Comparison of ENCODE assay signal across 8 cellular contexts in genomic region chr5:179806250-179807045, GRCh38. TPM values are rescaled to one million over a fixed set of nuclear protein-coding genes. Genes with fewer than 3 reads are reported as not detected.
A peak's percentile ranks its signal among the peaks of the same experiment; 100 is the strongest.
DNase-seq lines count a peak whose midpoint lies in the region; ATAC-seq and TF ChIP-seq lines count a peak whose summit lies in the region.

TSS of gene MGAT4B (minus strand) at chr5:179806866. CDS start at chr5:179806583, 283 bp downstream.

- H3K4me3 ChIP-seq in Peyer's patch (peak within 1 kb of the TSS; percentile 85 to 98 (median 94)), neuron (ENCODE audit: low read length) (peak within 1 kb of the TSS; percentile 78), vagina (peak within 1 kb of the TSS; percentile 77 to 97)

- peaks cover 13 to 51% (median 30%) of the 10 kb centered on the region in 4 donors for H3K4me1 ChIP-seq in Peyer's patch
- H3K4me1 ChIP-seq in neuron (ENCODE audit: insufficient read depth, low read length) = peaks cover 27% of the 10 kb centered on the region
- H3K4me1 ChIP-seq in vagina = peaks cover 54% of the 10 kb centered on the region

- no peaks in the 10 kb centered on the region for H3K27me3 ChIP-seq in Peyer's patch
- H3K27me3 ChIP-seq in neuron (ENCODE audit: insufficient read depth, low read length) = no peaks in the 10 kb centered on the region
- H3K27me3 ChIP-seq in vagina = no peaks in the 10 kb centered on the region

- peaks cover under 1 to 6% of the 10 kb centered on the region in 2 donors for H3K36me3 Mint-ChIP-seq in activated naive CD4-positive, alpha-beta T cell treated with anti-CD3 and anti-CD28 coated beads, Interleukin-2, amount 50 U/mL, for 72 hours

- peak within 1 kb of the TSS; percentile 80 for H2AFZ ChIP-seq in neuron (ENCODE audit: low read depth, low read length)

- DNase-seq in DMS53 treated with DMSO at 0.1 percent for 48 hours (lab: John Stamatoyannopoulos, UW; ENCODE audit: unreplicated experiment) (peak; percentile 60), HK-2 (ENCODE audit: unreplicated experiment) (peak; percentile 44), Peyer's patch (peak; percentile 65 to 90 (median 88)), glomerular endothelial cell (ENCODE audit: extremely low read depth, low read depth, low spot score) (no peak), vagina (ENCODE audit: extremely low spot score in 2 of 2) (peak in 1 of 2 donors; percentile 86)
- peak in 1 of 2 donors; percentile 70 for DNase-seq in activated naive CD4-positive, alpha-beta T cell treated with anti-CD3 and anti-CD28 coated beads, Interleukin-2, amount 50 U/mL, for 72 hours (ENCODE audit: low spot score in 2 of 2)

- TF ChIP-seq POLR2A in Peyer's patch (IDR thresholded peaks at IDR 0.05) = peak in 1 of 2 donors; percentile 81
- TF ChIP-seq POLR2A in vagina (IDR thresholded peaks at IDR 0.05) = peak in 1 of 2 donors; percentile 79

- H3K9me3 ChIP-seq in Peyer's patch (no peaks in the 10 kb centered on the region), neuron (ENCODE audit: low read length) (no peaks in the 10 kb centered on the region), vagina (no peaks in the 10 kb centered on the region)

- ATAC-seq in GM21360 (IDR thresholded peaks at IDR 0.05; ENCODE audit: unreplicated experiment) = peak; percentile 51
- peak; percentile 50 to 72 for ATAC-seq in activated naive CD4-positive, alpha-beta T cell treated with anti-CD3 and anti-CD28 coated beads, Interleukin-2, amount 50 U/mL, for 72 hours

- peak in 1 of 6 experiments; percentile 12 for TF ChIP-seq CTCF in Peyer's patch (IDR thresholded peaks at IDR 0.05)
- no peak for TF ChIP-seq CTCF in vagina (IDR thresholded peaks at IDR 0.05)

- H3K9me3 Mint-ChIP-seq in activated naive CD4-positive, alpha-beta T cell treated with anti-CD3 and anti-CD28 coated beads, Interleukin-2, amount 50 U/mL, for 72 hours = no peaks in the 10 kb centered on the region

- H3K27ac Mint-ChIP-seq in activated naive CD4-positive, alpha-beta T cell treated with anti-CD3 and anti-CD28 coated beads, Interleukin-2, amount 50 U/mL, for 72 hours = no peak within 1 kb of the TSS

- H3K27ac ChIP-seq in Peyer's patch (peak within 1 kb of the TSS; percentile 95 to 100 (median 96)), vagina (peak within 1 kb of the TSS; percentile 98)

- H3K36me3 ChIP-seq in Peyer's patch (peaks cover 0 to 13% (median 0%) of the 10 kb centered on the region in 3 donors), neuron (ENCODE audit: insufficient read depth, low read length) (peaks cover 2% of the 10 kb centered on the region), vagina (peaks cover 0 to under 1% of the 10 kb centered on the region in 2 donors)

- intact Hi-C loops in vagina (cut with DNase I) = loop anchor here (2.0 to 10.0 kb wide), 3 partner anchors 14 to 98 kb away; partner anchors contain the start of genes MRNIP, SQSTM1 and TBC1D9B

RNA-seq across cellular contexts. Expression of gene MGAT4B, which starts in this region (rescaled TPM):
- total RNA-seq in Peyer's patch (1,000 to 10,000 TPM in 2 of 4 donors, 100 to 1,000 TPM in 2; 366 to 1,291 (median 1,007) TPM), glomerular endothelial cell (354 and 372 TPM in 2 replicates), vagina (95.5 TPM)
- total RNA-seq in activated naive CD4-positive, alpha-beta T cell treated with anti-CD3 and anti-CD28 coated beads, Interleukin-2, amount 50 U/mL, for 72 hours = 10 to 100 TPM; 23.7 to 87.6 TPM
